14 cellular contexts compared by ENCODE assay signal in the genomic region with DNA sequence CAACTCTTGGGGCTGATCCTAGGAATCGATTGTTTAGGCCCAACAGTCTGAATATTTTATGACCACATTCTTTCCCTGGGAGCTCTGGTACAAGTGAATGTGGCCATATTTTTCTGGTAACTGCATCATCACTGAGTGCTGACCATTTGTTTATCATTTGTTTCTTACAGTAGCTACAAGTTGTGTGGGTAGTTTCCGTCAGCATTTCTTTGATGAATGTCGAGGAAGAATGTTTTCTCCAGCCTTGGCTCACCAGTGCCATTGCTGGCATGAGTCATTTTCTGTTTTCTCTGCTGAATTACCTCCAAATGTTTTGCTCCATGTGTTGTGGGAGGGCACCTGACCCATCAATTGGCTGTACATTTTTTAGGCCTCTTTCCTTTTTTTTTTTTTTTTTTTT. TPM values are rescaled to one million over a fixed set of nuclear protein-coding genes. Genes with fewer than 3 reads are reported as not detected.
DNase-seq lines count a peak whose midpoint lies in the region; ATAC-seq and TF ChIP-seq lines count a peak whose summit lies in the region.
"Had no signal": no experiment of that assay in that cellular context is flagged by ENCODE, and none has a peak within 500 bp of the region (broad histone marks: within the 10 kb centered on the region; RNA-seq: fewer than 3 reads in every experiment).

No MANE protein-coding gene starts in this region.

- peaks cover 85% of the 10 kb centered on the region for H3K36me3 Mint-ChIP-seq in CD8-positive, alpha-beta T cell
- peaks cover 51% of the 10 kb centered on the region for H3K36me3 Mint-ChIP-seq in activated CD8-positive, alpha-beta T cell treated with anti-CD3 and anti-CD28 coated beads for 36 hours (ENCODE audit: low read depth)

- H3K27me3 Mint-ChIP-seq in CD8-positive, alpha-beta T cell (ENCODE audit: low read depth) = no peaks in the 10 kb centered on the region
- H3K27me3 Mint-ChIP-seq in activated CD8-positive, alpha-beta T cell treated with anti-CD3 and anti-CD28 coated beads for 36 hours = no peaks in the 10 kb centered on the region

- no peaks in the 10 kb centered on the region for H3K27me3 ChIP-seq in CD8-positive, alpha-beta T cell (ENCODE audit: insufficient read depth, low read length)
- H3K27me3 ChIP-seq in psoas muscle (ENCODE audit: insufficient read depth in 3 of 3, low read length in 2 of 3) = no peaks in the 10 kb centered on the region
- H3K27me3 ChIP-seq: neutrophil had no signal

- no peaks in the 10 kb centered on the region for H3K9me3 ChIP-seq in CD8-positive, alpha-beta T cell (ENCODE audit: low read length)
- H3K9me3 ChIP-seq in psoas muscle = no peaks in the 10 kb centered on the region
- H3K9me3 ChIP-seq: lower lobe of right lung, neutrophil had no signal

- H3K36me3 ChIP-seq in CD8-positive, alpha-beta T cell (ENCODE audit: insufficient read depth, low read length) = peaks cover 46% of the 10 kb centered on the region
- no peaks in the 10 kb centered on the region for H3K36me3 ChIP-seq in psoas muscle (ENCODE audit: insufficient read depth in 1 of 2, low read depth in 1 of 2)
- H3K36me3 ChIP-seq: lower lobe of right lung had no signal

- intact Hi-C loops in CD8-positive, alpha-beta T cell (cut with DNase I, micrococcal nuclease) = no loop called here
- intact Hi-C loops in activated CD8-positive, alpha-beta T cell treated with anti-CD3 and anti-CD28 coated beads for 36 hours (cut with micrococcal nuclease) = no loop called here
- intact Hi-C loops in psoas muscle (cut with DNase I) = no loop called here

- no peak overlapping the region for H3K4me3 Mint-ChIP-seq in CD8-positive, alpha-beta T cell
- H3K4me3 Mint-ChIP-seq in activated CD8-positive, alpha-beta T cell treated with anti-CD3 and anti-CD28 coated beads for 36 hours = no peak overlapping the region

- H3K4me1 ChIP-seq in CD8-positive, alpha-beta T cell (ENCODE audit: insufficient read depth, low read length) = peaks cover 33% of the 10 kb centered on the region
- H3K4me1 ChIP-seq in psoas muscle = no peaks in the 10 kb centered on the region

- CTCF ChIA-PET in CD8-positive, alpha-beta T cell (lab: Charles Lee) = interaction anchor here (0.7 to 1.3 kb wide), 6 partner anchors 14 to 221 kb away, joined by 3 to 6 read pairs (median 4); no protein-coding TSS in a partner anchor
- CTCF ChIA-PET in activated CD8-positive, alpha-beta T cell treated with anti-CD3 and anti-CD28 coated beads for 36 hours (lab: Charles Lee) = interaction anchor here (1.3 to 3.0 kb wide), 3 partner anchors 14 to 77 kb away, joined by 4 to 9 read pairs (median 5); no protein-coding TSS in a partner anchor

- no peak for ATAC-seq in CD8-positive, alpha-beta T cell
- ATAC-seq in activated CD8-positive, alpha-beta T cell treated with anti-CD3 and anti-CD28 coated beads for 36 hours = no peak
- ATAC-seq in psoas muscle = no peak
- ATAC-seq: lower lobe of right lung had no signal

- H3K27ac ChIP-seq in CD8-positive, alpha-beta T cell (ENCODE audit: low read depth, low read length) = no peak overlapping the region
- H3K27ac ChIP-seq in psoas muscle = no peak overlapping the region

- no peaks in the 10 kb centered on the region for H3K9me3 Mint-ChIP-seq in CD8-positive, alpha-beta T cell
- peaks cover 6% of the 10 kb centered on the region for H3K9me3 Mint-ChIP-seq in activated CD8-positive, alpha-beta T cell treated with anti-CD3 and anti-CD28 coated beads for 36 hours

- no peak for TF ChIP-seq CTCF in CD8-positive, alpha-beta T cell (IDR thresholded peaks at IDR 0.05)
- no peak for TF ChIP-seq CTCF in activated CD8-positive, alpha-beta T cell treated with anti-CD3 and anti-CD28 coated beads for 36 hours (IDR thresholded peaks at IDR 0.05)
- TF ChIP-seq CTCF in fibroblast of villous mesenchyme (IDR thresholded peaks at IDR 0.05; ENCODE audit: insufficient read depth, low read depth, low read length) = no peak
- no peak for TF ChIP-seq CTCF in psoas muscle (IDR thresholded peaks at IDR 0.05)

- POLR2A ChIA-PET in CD8-positive, alpha-beta T cell (lab: Charles Lee) = interaction anchor here (1.5 to 2.0 kb wide), 3 partner anchors 13 to 54 kb away, joined by 4 to 8 read pairs (median 6); no protein-coding TSS in a partner anchor
- POLR2A ChIA-PET in activated CD8-positive, alpha-beta T cell treated with anti-CD3 and anti-CD28 coated beads for 36 hours (lab: Charles Lee) = interaction anchor here (1.5 kb wide), 1 partner anchor 11 kb away, joined by 3 read pairs; no protein-coding TSS in a partner anchor

- peak overlapping the region; percentile 18 for H3K27ac Mint-ChIP-seq in CD8-positive, alpha-beta T cell
- H3K27ac Mint-ChIP-seq in activated CD8-positive, alpha-beta T cell treated with anti-CD3 and anti-CD28 coated beads for 36 hours = peak overlapping the region; percentile 5

- H3K4me3 ChIP-seq in CD8-positive, alpha-beta T cell (ENCODE audit: low read depth, low read length) = no peak overlapping the region
- H3K4me3 ChIP-seq in fibroblast of villous mesenchyme (ENCODE audit: low read depth, low read length) = no peak overlapping the region
- no peak overlapping the region for H3K4me3 ChIP-seq in psoas muscle
- H3K4me3 ChIP-seq: lower lobe of right lung, skin epidermis had no signal

- DNase-seq in AG08396 (ENCODE audit: low spot score) (peak; percentile 62), fibroblast of villous mesenchyme (ENCODE audit: low read depth) (peak; percentile 86), psoas muscle (no peak), MV-4-11 (lab: John Stamatoyannopoulos, UW) (no peak), 8988T (no peak), T1000 (lab: John Stamatoyannopoulos, UW) (no peak)
- no peak for DNase-seq in CD8-positive, alpha-beta T cell
- no peak for DNase-seq in activated CD8-positive, alpha-beta T cell treated with anti-CD3 and anti-CD28 coated beads for 36 hours
- DNase-seq: cerebellar nuclear complex, lower lobe of right lung, NCI-H2081 treated with DMSO at 0.1 percent for 48 hours, SHP77 had no signal

- 80 to 82% (median 82%) methylated on average over 3 of the region's 3 CpGs for WGBS in psoas muscle, 3 donors

- H3K4me1 Mint-ChIP-seq in CD8-positive, alpha-beta T cell (ENCODE audit: low read depth) = peaks cover 27% of the 10 kb centered on the region
- peaks cover 38% of the 10 kb centered on the region for H3K4me1 Mint-ChIP-seq in activated CD8-positive, alpha-beta T cell treated with anti-CD3 and anti-CD28 coated beads for 36 hours (ENCODE audit: low read depth)

RNA-seq across cellular contexts. Expression of gene CARD19, which starts 14.1 kb away (rescaled TPM):
- 10 to 100 TPM; 72.1 to 78.0 TPM for total RNA-seq in CD8-positive, alpha-beta T cell
- total RNA-seq in activated CD8-positive, alpha-beta T cell treated with anti-CD3 and anti-CD28 coated beads for 36 hours = 10 to 100 TPM; 42.9 to 43.4 TPM
- total RNA-seq in fibroblast of villous mesenchyme (35.8 and 45.1 TPM in 2 replicates), psoas muscle (10 to 100 TPM; 27.9 to 46.7 (median 38.2) TPM)
- polyA plus RNA-seq in psoas muscle = 10 to 100 TPM; 62.1 to 86.3 (median 66.1) TPM

RNA-seq across cellular contexts. Expression of gene SUSD3, which starts 23.4 kb away (rescaled TPM):
- 10 to 100 TPM; 20.6 to 22.7 TPM for total RNA-seq in CD8-positive, alpha-beta T cell
- 10 to 100 TPM; 34.6 to 36.7 TPM for total RNA-seq in activated CD8-positive, alpha-beta T cell treated with anti-CD3 and anti-CD28 coated beads for 36 hours
- total RNA-seq in fibroblast of villous mesenchyme (3.2 and 12.1 TPM in 2 replicates), psoas muscle (under 1 TPM in 2 of 4 donors, not detected in 2; 0.34 to 0.54 TPM)
- under 1 TPM; 0.13 to 0.65 (median 0.31) TPM for polyA plus RNA-seq in psoas muscle

RNA-seq across cellular contexts. Expression of gene NINJ1, which starts 52.1 kb away (rescaled TPM):
- total RNA-seq in CD8-positive, alpha-beta T cell = 100 to 1,000 TPM; 214 to 229 TPM
- 100 to 1,000 TPM; 118 to 120 TPM for total RNA-seq in activated CD8-positive, alpha-beta T cell treated with anti-CD3 and anti-CD28 coated beads for 36 hours
- 30.3 and 33.7 TPM in 2 replicates for total RNA-seq in fibroblast of villous mesenchyme
- total RNA-seq in psoas muscle = 10 to 100 TPM; 17.8 to 24.8 (median 21.2) TPM
- 10 to 100 TPM; 19.2 to 40.1 (median 22.8) TPM for polyA plus RNA-seq in psoas muscle

Comparison
In these comparisons a context has a peak if more than half of its experiments do, and no peak if none do; other contexts are left out.
1. DNase-seq: peak in AG08396 (single experiment) and fibroblast of villous mesenchyme (single experiment); none in CD8-positive, alpha-beta T cell (0 of 7), activated CD8-positive, alpha-beta T cell treated with anti-CD3 and anti-CD28 coated beads for 36 hours (single experiment), psoas muscle (0 of 2), MV-4-11 (single experiment), 8988T (single experiment) and T1000 (single experiment).